In genomic region chr20:39298566-39299501, GRCh38 we compare ENCODE assay signal across 26 cellular contexts.
DNase-seq lines count a peak whose midpoint lies in the region; ATAC-seq, FAIRE-seq and TF ChIP-seq lines count a peak whose summit lies in the region.
"Had no signal": no experiment of that assay in that cellular context is flagged by ENCODE, and none has a peak within 500 bp of the region (broad histone marks: within the 10 kb centered on the region; RNA-seq: fewer than 3 reads in every experiment).

No MANE protein-coding gene starts in this region.

- H3K9ac ChIP-seq in fibroblast of lung (ENCODE audit: insufficient read depth, low read length) (no peak overlapping the region), HepG2 (ENCODE audit: insufficient read depth, low read depth, low read length) (no peak overlapping the region), PC-3 (ENCODE audit: low read length) (no peak overlapping the region)
- H3K9ac ChIP-seq: BLaER1 had no signal

- H3K9me2 ChIP-seq in PC-3 (replicated peaks; ENCODE audit: low read length) = no peaks in the 10 kb centered on the region

- no peak for TF ChIP-seq RAD21 in HepG2 (CRISPR knock-in tag; IDR thresholded peaks at IDR 0.05)

- FAIRE-seq in HepG2 (lab: Jason Lieb, UNC) = no peak
- FAIRE-seq: G401.6, GM18507 had no signal

- ATAC-seq in RWPE2 (ENCODE audit: low read depth) (0 out of 3 replicates have a peak, but pooled peaks have one; percentile 13), HepG2 (peak; percentile 50; the same call in 2 of the 3 replicates), upper lobe of right lung (peak; percentile 60), PC-3 (no peak)
- ATAC-seq: HCT116 had no signal

- H3K4me3 ChIP-seq in RWPE2 (ENCODE audit: severe bottlenecking) (no peak overlapping the region), fibroblast of lung (replicated peaks in 1 of 4; ENCODE audit: control extremely low read depth in 1 of 4, insufficient read depth in 1 of 4, low read depth in 3 of 4, low read length in 4 of 4) (no peak overlapping the region), HepG2 (replicated peaks in 1 of 3; ENCODE audit: insufficient read depth in 1 of 3, low read depth in 2 of 3, low read length in 3 of 3) (no peak overlapping the region), upper lobe of right lung (no peak overlapping the region), PC-3 (ENCODE audit: low read length) (no peak overlapping the region)
- H3K4me3 ChIP-seq: BLaER1, MG63, SK-N-MC had no signal

- no peaks in the 10 kb centered on the region for H3K36me3 ChIP-seq in RWPE2 (ENCODE audit: low read depth)
- H3K36me3 ChIP-seq in fibroblast of lung (ENCODE audit: control insufficient read depth, insufficient read depth, low read length) = no peaks in the 10 kb centered on the region
- no peaks in the 10 kb centered on the region for H3K36me3 ChIP-seq in HepG2 (replicated peaks in 1 of 2; ENCODE audit: control insufficient read depth in 1 of 2, insufficient read depth in 2 of 2, low read length in 2 of 2)
- no peaks in the 10 kb centered on the region for H3K36me3 ChIP-seq in upper lobe of right lung
- no peaks in the 10 kb centered on the region for H3K36me3 ChIP-seq in PC-3 (ENCODE audit: low read depth, low read length)
- H3K36me3 ChIP-seq: BLaER1, MG63 had no signal

- H3K4me2 ChIP-seq in fibroblast of lung (ENCODE audit: extremely low read depth, insufficient read depth, low read length) (no peak overlapping the region), HepG2 (ENCODE audit: low read depth, low read length) (no peak overlapping the region), PC-3 (ENCODE audit: low read length) (no peak overlapping the region)
- H3K4me2 ChIP-seq: BLaER1 had no signal

- intact Hi-C loops in HepG2 (cut with micrococcal nuclease; ENCODE audit: unreplicated experiment) (no loop called here), upper lobe of right lung (cut with DNase I) (no loop called here), cardiac septum (cut with DNase I) (no loop called here), PC-3 (cut with micrococcal nuclease) (no loop called here)

- no peak for TF ChIP-seq POLR2A in HepG2 (IDR thresholded peaks at IDR 0.05; ENCODE audit: insufficient read depth in 1 of 2, low read depth in 2 of 2, low read length in 2 of 2)

- H3K4me1 ChIP-seq in RWPE2 (ENCODE audit: insufficient read depth, poor library complexity, severe bottlenecking) (no peaks in the 10 kb centered on the region), fibroblast of lung (ENCODE audit: control insufficient read depth, extremely low read depth, insufficient read depth, low read length) (no peaks in the 10 kb centered on the region), HepG2 (ENCODE audit: insufficient read depth, low read length) (no peaks in the 10 kb centered on the region), upper lobe of right lung (peaks cover 6% of the 10 kb centered on the region), PC-3 (ENCODE audit: insufficient read depth, low read length) (no peaks in the 10 kb centered on the region)
- H3K4me1 ChIP-seq: BLaER1, Caco-2 had no signal

- in situ Hi-C loops in HepG2 (cut with HindIII; ENCODE audit: extremely low pct_ligation_motif_present, low pct_unique_long_range_greater_than_20kb) = no loop called here

- CTCF ChIA-PET in HepG2 (lab: Yijun Ruan, JAX; ENCODE audit: low intra/inter-chr PET ratio, low total read pairs) = no interaction called here
- CTCF ChIA-PET in PC-3 (lab: Charles Lee) = no interaction called here

- H3K27me3 ChIP-seq in RWPE2 (ENCODE audit: insufficient read depth, poor library complexity, severe bottlenecking) (no peaks in the 10 kb centered on the region), fibroblast of lung (ENCODE audit: control insufficient read depth, insufficient read depth, low read length) (no peaks in the 10 kb centered on the region), HepG2 (ENCODE audit: control insufficient read depth in 1 of 2, insufficient read depth in 2 of 2, low read length in 2 of 2) (no peaks in the 10 kb centered on the region), upper lobe of right lung (no peaks in the 10 kb centered on the region), PC-3 (ENCODE audit: low read length) (no peaks in the 10 kb centered on the region)
- H3K27me3 ChIP-seq: BLaER1, MG63 had no signal

- H3K9me3 ChIP-seq in RWPE2 (ENCODE audit: severe bottlenecking) (no peaks in the 10 kb centered on the region), fibroblast of lung (ENCODE audit: control insufficient read depth, insufficient read depth, low read depth, low read length) (no peaks in the 10 kb centered on the region), HepG2 (ENCODE audit: low read length) (no peaks in the 10 kb centered on the region), upper lobe of right lung (no peaks in the 10 kb centered on the region), PC-3 (ENCODE audit: low read length) (no peaks in the 10 kb centered on the region)
- H3K9me3 ChIP-seq: BLaER1, Caco-2, MG63 had no signal

- no peaks in the 10 kb centered on the region for H3K79me2 ChIP-seq in fibroblast of lung (ENCODE audit: control insufficient read depth, insufficient read depth, low read length)
- H3K79me2 ChIP-seq in HepG2 (ENCODE audit: insufficient read depth, low read length) = no peaks in the 10 kb centered on the region
- no peaks in the 10 kb centered on the region for H3K79me2 ChIP-seq in PC-3 (ENCODE audit: low read length)

- H2AFZ ChIP-seq in fibroblast of lung (ENCODE audit: low read length) = no peak overlapping the region
- no peak overlapping the region for H2AFZ ChIP-seq in HepG2 (ENCODE audit: low read length)
- H2AFZ ChIP-seq in PC-3 (ENCODE audit: low read length) = no peak overlapping the region

- WGBS in HepG2 (ENCODE audit: low lambda C conversion rate) = 16% methylated on average over 12 of the region's 12 CpGs

- H3F3A ChIP-seq in PC-3 (ENCODE audit: low read length, unreplicated experiment) = no peaks in the 10 kb centered on the region

- POLR2A ChIA-PET in HepG2 (lab: Yijun Ruan, JAX) (no interaction called here), PC-3 (lab: Charles Lee; ENCODE audit: unreplicated experiment) (no interaction called here)

- TF ChIP-seq CTCF in RWPE2 (IDR thresholded peaks at IDR 0.05; ENCODE audit: poor library complexity, severe bottlenecking) = no peak
- TF ChIP-seq CTCF in fibroblast of lung (conservative IDR thresholded peaks at IDR 0.05 in 1 of 2, IDR thresholded peaks at IDR 0.05 in 1 of 2; ENCODE audit: low read depth in 1 of 2, low read length in 2 of 2) = no peak
- no peak for TF ChIP-seq CTCF in HepG2 (CRISPR knock-in tag; IDR thresholded peaks at IDR 0.05)
- TF ChIP-seq CTCF in upper lobe of right lung (IDR thresholded peaks at IDR 0.05) = no peak
- TF ChIP-seq CTCF in PC-3 (conservative IDR thresholded peaks at IDR 0.05; ENCODE audit: low read depth, low read length) = no peak

- BruUV-seq in HepG2 (replicated peaks; lab: Mats Ljungman, UMichigan) (no TSS peak), PC-3 (replicated peaks; lab: Mats Ljungman, UMichigan) (no TSS peak)

- H3K27ac ChIP-seq in RWPE2 (ENCODE audit: poor library complexity, severe bottlenecking) (no peak overlapping the region), fibroblast of lung (ENCODE audit: insufficient read depth, low read length) (no peak overlapping the region), HepG2 (ENCODE audit: extremely low read length, insufficient read depth, low read length) (no peak overlapping the region), upper lobe of right lung (no peak overlapping the region), PC-3 (ENCODE audit: low read length) (no peak overlapping the region)
- H3K27ac ChIP-seq: BLaER1, SK-N-MC had no signal

- no peaks in the 10 kb centered on the region for H4K20me1 ChIP-seq in fibroblast of lung (ENCODE audit: control insufficient read depth, extremely low read depth, insufficient read depth, low read length)
- no peaks in the 10 kb centered on the region for H4K20me1 ChIP-seq in HepG2 (ENCODE audit: insufficient read depth, low read length)
- H4K20me1 ChIP-seq in PC-3 (ENCODE audit: low read length) = no peaks in the 10 kb centered on the region
- H4K20me1 ChIP-seq: BLaER1 had no signal

- DNase-seq in RWPE2 (ENCODE audit: low spot score) (no peak), fibroblast of lung (ENCODE audit: low read depth in 2 of 2) (peak; percentile 25 to 29), HepG2 (ENCODE audit: low spot score) (no peak), upper lobe of right lung (no peak), cardiac septum (ENCODE audit: low spot score) (no peak), NCI-H524 treated with DMSO at 0.1 percent for 48 hours (lab: John Stamatoyannopoulos, UW) (no peak), PC-3 (no peak)
- no peak for DNase-seq in stimulated activated CD4-positive, alpha-beta T cell treated with anti-CD3 and anti-CD28 coated beads, Interleukin-4, amount 100 ng/mL, for 1 hour
- DNase-seq: ACHN; CD4-positive, alpha-beta memory T cell; GOT3; Karpas-422; MG63; NCI-H1417; NCI-H1694 treated with DMSO at 0.1 percent for 48 hours; NCI-H2081 treated with DMSO at 0.1 percent for 48 hours; NCI-H2171 treated with DMSO at 0.1 percent for 48 hours; NCI-H526 treated with DMSO at 0.1 percent for 48 hours; RPMI8226; SHP77 treated with DMSO at 0.1 percent for 48 hours had no signal

- TF ChIP-seq EP300 in HepG2 (IDR thresholded peaks at IDR 0.05; ENCODE audit: low read depth in 2 of 2, low read length in 2 of 2) (no peak), HepG2 (CRISPR knock-in tag; IDR thresholded peaks at IDR 0.05; ENCODE audit: borderline replicate concordance) (no peak)

TF ChIP-seq in HepG2, 621 proteins besides CTCF, POLR2A, EP300 and RAD21 (continues in another document):
- TF ChIP-seq ZNF44 (CRISPR knock-in tag; IDR thresholded peaks at IDR 0.05) = no peak
- TF ChIP-seq MNT (IDR thresholded peaks at IDR 0.05) = no peak
- TF ChIP-seq NFYB (CRISPR knock-in tag; IDR thresholded peaks at IDR 0.05) = no peak

Comparison
In these comparisons a context has a peak if more than half of its experiments do, and no peak if none do; other contexts are left out.
1. DNase-seq: peak in fibroblast of lung (2 of 2); none in RWPE2 (single experiment), HepG2 (single experiment), upper lobe of right lung (single experiment), cardiac septum (single experiment), NCI-H524 treated with DMSO at 0.1 percent for 48 hours (single experiment), PC-3 (single experiment) and stimulated activated CD4-positive, alpha-beta T cell treated with anti-CD3 and anti-CD28 coated beads, Interleukin-4, amount 100 ng/mL, for 1 hour (single experiment).